ENCODE assay signal across 9 cellular contexts in the genomic region with DNA sequence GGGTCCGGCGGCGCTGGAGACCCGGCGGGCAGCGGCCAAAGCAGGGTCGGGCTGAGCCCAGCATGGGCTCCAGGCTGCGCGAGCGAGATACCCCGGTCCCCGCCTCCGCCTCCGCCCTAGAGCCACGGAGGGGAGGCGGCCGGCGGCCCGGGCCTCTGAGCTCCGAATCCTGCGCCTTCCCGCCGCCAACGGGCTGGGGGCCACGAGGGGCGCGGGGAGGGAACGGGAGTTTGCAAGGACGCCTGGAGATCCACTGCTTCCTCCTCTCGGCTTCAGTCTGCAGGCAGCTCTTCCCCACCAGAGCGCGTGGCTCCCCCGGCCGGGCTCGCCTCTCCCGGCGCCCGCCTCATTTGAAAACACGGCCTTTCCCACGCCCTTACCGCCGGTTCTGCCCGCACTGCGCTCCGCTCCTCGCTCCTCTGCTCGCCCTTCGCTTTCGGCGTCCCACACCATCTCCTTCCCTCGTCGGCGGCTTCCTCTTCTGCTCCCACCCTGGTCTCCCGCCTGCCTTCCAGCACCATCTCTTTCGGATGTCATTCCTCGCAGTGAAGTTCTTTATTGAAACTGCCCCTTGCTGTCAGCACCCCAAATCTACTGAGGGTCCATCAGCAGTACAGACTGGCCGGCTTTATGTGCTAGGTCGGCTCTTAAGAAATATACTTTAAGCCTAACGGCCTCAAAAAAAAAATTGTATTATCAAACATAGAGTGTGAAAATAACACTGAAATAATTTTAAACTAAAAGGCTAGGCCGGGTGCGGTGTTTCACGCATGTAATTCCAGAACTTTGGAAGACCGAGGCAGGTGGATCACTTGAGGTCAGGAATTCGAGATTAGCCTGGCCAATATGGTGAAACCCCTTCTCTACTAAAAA.
DNase-seq lines count a peak whose midpoint lies in the region; ATAC-seq and TF ChIP-seq lines count a peak whose summit lies in the region.
"Had no signal": no experiment of that assay in that cellular context is flagged by ENCODE, and none has a peak within 500 bp of the region (broad histone marks: within the 10 kb centered on the region; RNA-seq: fewer than 3 reads in every experiment).

No MANE protein-coding gene starts in this region.

- H3K27ac ChIP-seq in cingulate gyrus (ENCODE audit: low read depth, low read length), result peak overlapping the region; percentile 54
- no peak overlapping the region for H3K27ac ChIP-seq in lower lobe of right lung
- H3K27ac ChIP-seq: BLaER1 had no signal

- H3K4me1 Mint-ChIP-seq in T-helper 1 cell treated with Interleukin-12 subunit alpha and Interleukin-12 subunit beta and Interleukin-4 antibody, amounts not matched to agents 30 μg/mL and 1 μg/mL, for 36 hours (ENCODE audit: low read depth), result peaks cover 3% of the 10 kb centered on the region
- H3K4me1 Mint-ChIP-seq in stimulated activated naive CD8-positive, alpha-beta T cell treated with anti-CD3 and anti-CD28 coated beads, Interleukin-15, amount 100 ng/mL, for 72 hours, result peaks cover 11% of the 10 kb centered on the region

- H3K9me3 Mint-ChIP-seq in T-helper 1 cell treated with Interleukin-12 subunit alpha and Interleukin-12 subunit beta and Interleukin-4 antibody, amounts not matched to agents 30 μg/mL and 1 μg/mL, for 36 hours, result no peaks in the 10 kb centered on the region
- H3K9me3 Mint-ChIP-seq in stimulated activated naive CD8-positive, alpha-beta T cell treated with anti-CD3 and anti-CD28 coated beads, Interleukin-15, amount 100 ng/mL, for 72 hours, result no peaks in the 10 kb centered on the region

- H3K4me1 ChIP-seq in lower lobe of right lung, result peaks cover 13% of the 10 kb centered on the region
- H3K4me1 ChIP-seq: BLaER1 had no signal

- H3K27me3 ChIP-seq in lower lobe of right lung (ENCODE audit: low read depth), result peaks cover 16% of the 10 kb centered on the region

- no peak for TF ChIP-seq CTCF in lower lobe of right lung (IDR thresholded peaks at IDR 0.05)

- TF ChIP-seq POLR2A in erythroblast (IDR thresholded peaks at IDR 0.05; ENCODE audit: low read length), result no peak

- no peaks in the 10 kb centered on the region for H3K9me3 ChIP-seq in lower lobe of right lung

- intact Hi-C loops in lower lobe of right lung (cut with DNase I), result no loop called here

- DNase-seq in T-helper 1 cell, result no peak
- no peak for DNase-seq in lower lobe of right lung
- DNase-seq in stimulated activated naive CD8-positive, alpha-beta T cell treated with anti-CD3 and anti-CD28 coated beads, Interleukin-15, amount 100 ng/mL, for 72 hours, result peak in 1 of 2 donors; percentile 4
- DNase-seq in erythroblast (lab: John Stamatoyannopoulos, UW), result no peak

- peaks cover 67% of the 10 kb centered on the region for H3K27me3 Mint-ChIP-seq in T-helper 1 cell treated with Interleukin-12 subunit alpha and Interleukin-12 subunit beta and Interleukin-4 antibody, amounts not matched to agents 30 μg/mL and 1 μg/mL, for 36 hours (ENCODE audit: low read depth)
- peaks cover 65% of the 10 kb centered on the region for H3K27me3 Mint-ChIP-seq in stimulated activated naive CD8-positive, alpha-beta T cell treated with anti-CD3 and anti-CD28 coated beads, Interleukin-15, amount 100 ng/mL, for 72 hours

- peak overlapping the region; percentile 32 for H3K4me3 Mint-ChIP-seq in T-helper 1 cell treated with Interleukin-12 subunit alpha and Interleukin-12 subunit beta and Interleukin-4 antibody, amounts not matched to agents 30 μg/mL and 1 μg/mL, for 36 hours
- H3K4me3 Mint-ChIP-seq in stimulated activated naive CD8-positive, alpha-beta T cell treated with anti-CD3 and anti-CD28 coated beads, Interleukin-15, amount 100 ng/mL, for 72 hours, result peak overlapping the region; percentile 69 to 82

- peak; percentile 56 to 57 for ATAC-seq in lower lobe of right lung
- peak; percentile 50 for ATAC-seq in stimulated activated naive CD8-positive, alpha-beta T cell treated with anti-CD3 and anti-CD28 coated beads, Interleukin-15, amount 100 ng/mL, for 72 hours
- ATAC-seq in HG03039 (IDR thresholded peaks at IDR 0.05; ENCODE audit: unreplicated experiment), result no peak
- ATAC-seq in HG02610 (IDR thresholded peaks at IDR 0.05; ENCODE audit: unreplicated experiment), result no peak

- H3K4me3 ChIP-seq in lower lobe of right lung, result peak overlapping the region; percentile 57
- H3K4me3 ChIP-seq: BLaER1 had no signal

- H3K36me3 Mint-ChIP-seq in T-helper 1 cell treated with Interleukin-12 subunit alpha and Interleukin-12 subunit beta and Interleukin-4 antibody, amounts not matched to agents 30 μg/mL and 1 μg/mL, for 36 hours (ENCODE audit: low read depth), result no peaks in the 10 kb centered on the region

- H3K27ac Mint-ChIP-seq in T-helper 1 cell treated with Interleukin-12 subunit alpha and Interleukin-12 subunit beta and Interleukin-4 antibody, amounts not matched to agents 30 μg/mL and 1 μg/mL, for 36 hours, result no peak overlapping the region
- peak overlapping the region in 1 of 2 donors; percentile 0 for H3K27ac Mint-ChIP-seq in stimulated activated naive CD8-positive, alpha-beta T cell treated with anti-CD3 and anti-CD28 coated beads, Interleukin-15, amount 100 ng/mL, for 72 hours

- no peaks in the 10 kb centered on the region for H3K36me3 ChIP-seq in lower lobe of right lung
- H3K36me3 ChIP-seq: BLaER1 had no signal

Comparison
In these comparisons a context has a peak if more than half of its experiments do, and no peak if none do; other contexts are left out.
1. ATAC-seq: peak in lower lobe of right lung (2 of 2) and stimulated activated naive CD8-positive, alpha-beta T cell treated with anti-CD3 and anti-CD28 coated beads, Interleukin-15, amount 100 ng/mL, for 72 hours (single experiment); none in HG03039 (single experiment) and HG02610 (single experiment).